10 cellular contexts compared by ENCODE assay signal in the genomic region with DNA sequence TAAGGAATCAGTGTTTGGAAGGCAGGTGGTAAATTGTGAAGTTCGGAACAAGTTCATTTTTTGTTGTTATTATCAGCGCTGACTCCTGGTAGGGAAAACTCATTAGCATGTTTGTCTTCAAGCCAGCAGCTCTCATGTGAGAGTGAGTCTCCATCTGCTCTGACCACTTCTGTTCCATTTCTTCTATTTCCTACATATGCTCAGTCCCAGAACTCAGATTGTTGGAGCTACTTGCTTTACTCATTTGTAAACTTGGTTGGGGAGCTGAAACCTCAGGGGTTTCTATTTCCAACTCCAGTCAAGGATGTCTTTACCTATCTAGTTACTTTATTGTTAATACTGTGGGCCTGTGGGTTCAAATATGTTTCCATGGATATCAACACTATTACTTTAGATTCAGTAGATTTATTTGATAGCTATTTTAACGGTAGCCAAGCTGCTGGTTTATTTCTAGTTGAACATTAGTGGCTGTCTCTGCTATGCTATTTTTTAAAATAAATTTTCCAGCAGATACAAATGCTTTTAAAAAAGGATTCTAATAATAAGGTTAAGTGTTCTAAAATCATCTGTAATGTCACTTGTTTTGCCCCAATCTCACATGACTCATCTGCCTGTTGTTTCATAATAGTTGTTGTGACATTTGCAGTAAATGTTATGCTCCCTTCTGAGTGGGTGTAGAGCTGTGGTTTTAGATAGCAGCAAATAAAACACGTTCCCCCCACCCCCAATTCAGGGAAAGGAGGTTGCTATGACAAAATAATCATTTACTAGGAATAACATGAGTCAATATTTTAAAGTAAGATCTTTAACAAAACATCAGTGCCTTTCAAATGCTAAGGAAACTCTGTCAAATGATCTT.
DNase-seq lines count a peak whose midpoint lies in the region; ATAC-seq and TF ChIP-seq lines count a peak whose summit lies in the region.
"Had no signal": no experiment of that assay in that cellular context is flagged by ENCODE, and none has a peak within 500 bp of the region (broad histone marks: within the 10 kb centered on the region; RNA-seq: fewer than 3 reads in every experiment).

No MANE protein-coding gene starts in this region.

- H3K4me1 ChIP-seq in HCT116 (ENCODE audit: control insufficient read depth in 1 of 2, insufficient read depth in 2 of 2, low read length in 2 of 2) (no peaks in the 10 kb centered on the region), BE2C (peaks cover 3% of the 10 kb centered on the region; the same call in 1 of the 2 replicates)

- no peak for TF ChIP-seq POLR2A in HCT116 (IDR thresholded peaks at IDR 0.05; ENCODE audit: borderline replicate concordance, extremely low read depth, insufficient read depth, insufficient read length)

- H3K4me2 ChIP-seq in HCT116 (ENCODE audit: low read length): no peak overlapping the region

- ATAC-seq in HCT116 (no peak), HG02798 (IDR thresholded peaks at IDR 0.05; ENCODE audit: poor library complexity, unreplicated experiment) (no peak)
- no peak for ATAC-seq in stimulated activated memory B cell treated with anti-CD40 and anti-IgM and Interleukin-4, amounts not matched to agents 10 μg/mL and 1 μg/mL and 100 μg/mL, for 72 hours
- ATAC-seq: K562 had no signal

- H3K4me1 Mint-ChIP-seq in stimulated activated memory B cell treated with anti-CD40 and anti-IgM and Interleukin-4, amounts not matched to agents 10 μg/mL and 1 μg/mL and 100 μg/mL, for 72 hours: no peaks in the 10 kb centered on the region

- no peaks in the 10 kb centered on the region for H3K9me2 ChIP-seq in HCT116 (ENCODE audit: insufficient read depth)

- RAD21 ChIA-PET in HCT116 (lab: Charles Lee; ENCODE audit: low non-redundant PET in 1 of 2, low total read pairs in 2 of 2, uncharacterized antibody in 2 of 2, unreplicated experiment in 2 of 2): no interaction called here

- no peak overlapping the region for H2AFZ ChIP-seq in HCT116 (ENCODE audit: low read depth, low read length, poor library complexity, severe bottlenecking)

- BruUV-seq in HCT116 (replicated peaks; lab: Mats Ljungman, UMichigan): no TSS peak

- H3K27ac ChIP-seq in HCT116 (ENCODE audit: low read depth, low read length): no peak overlapping the region

- H3K27me3 Mint-ChIP-seq in stimulated activated memory B cell treated with anti-CD40 and anti-IgM and Interleukin-4, amounts not matched to agents 10 μg/mL and 1 μg/mL and 100 μg/mL, for 72 hours: no peaks in the 10 kb centered on the region

- H3K4me3 Mint-ChIP-seq in stimulated activated memory B cell treated with anti-CD40 and anti-IgM and Interleukin-4, amounts not matched to agents 10 μg/mL and 1 μg/mL and 100 μg/mL, for 72 hours: no peak overlapping the region

- H3K9me3 ChIP-seq in HCT116 (ENCODE audit: control insufficient read depth in 1 of 2, insufficient read depth in 1 of 2, low read depth in 1 of 2, low read length in 2 of 2) (no peaks in the 10 kb centered on the region), BE2C (no peaks in the 10 kb centered on the region; the same call in 1 of the 2 replicates)

- H4K20me1 ChIP-seq in HCT116 (ENCODE audit: insufficient read depth): no peaks in the 10 kb centered on the region

- no peaks in the 10 kb centered on the region for H3K36me3 ChIP-seq in HCT116 (ENCODE audit: control insufficient read depth in 1 of 2, insufficient read depth in 2 of 2, low read length in 2 of 2)
- H3K36me3 ChIP-seq in BE2C: peaks cover 4% of the 10 kb centered on the region; the same call in 1 of the 2 replicates

- H3K27me3 ChIP-seq in HCT116 (ENCODE audit: insufficient read depth, low read length) (no peaks in the 10 kb centered on the region), BE2C (no peaks in the 10 kb centered on the region)

- no peak overlapping the region for H3K9ac ChIP-seq in HCT116 (ENCODE audit: low read length)

- peaks cover 46% of the 10 kb centered on the region for H3K36me3 Mint-ChIP-seq in stimulated activated memory B cell treated with anti-CD40 and anti-IgM and Interleukin-4, amounts not matched to agents 10 μg/mL and 1 μg/mL and 100 μg/mL, for 72 hours

- H3K79me2 ChIP-seq in HCT116 (ENCODE audit: insufficient read depth, low read length): no peaks in the 10 kb centered on the region

- intact Hi-C loops in HCT116 (cut with micrococcal nuclease): no loop called here

- CTCF ChIA-PET in HCT116 (lab: Charles Lee): no interaction called here

- TF ChIP-seq CTCF in HCT116 (IDR thresholded peaks at IDR 0.05 in 2 of 3, conservative IDR thresholded peaks at IDR 0.05 in 1 of 3; ENCODE audit: borderline replicate concordance in 1 of 3, insufficient read depth in 1 of 3, low read depth in 2 of 3, low read length in 2 of 3) (no peak), BE2C (IDR thresholded peaks at IDR 0.05; ENCODE audit: low read depth, low read length) (no peak)

- H3K4me3 ChIP-seq in HCT116 (replicated peaks in 1 of 2; ENCODE audit: low read depth in 1 of 2, low read length in 2 of 2): no peak overlapping the region
- H3K4me3 ChIP-seq in BE2C (ENCODE audit: low read depth, low read length): no peak overlapping the region
- H3K4me3 ChIP-seq: K562 had no signal

- H3K9me3 Mint-ChIP-seq in stimulated activated memory B cell treated with anti-CD40 and anti-IgM and Interleukin-4, amounts not matched to agents 10 μg/mL and 1 μg/mL and 100 μg/mL, for 72 hours: no peaks in the 10 kb centered on the region

- peak overlapping the region; percentile 39 for H3K27ac Mint-ChIP-seq in stimulated activated memory B cell treated with anti-CD40 and anti-IgM and Interleukin-4, amounts not matched to agents 10 μg/mL and 1 μg/mL and 100 μg/mL, for 72 hours

- TF ChIP-seq RAD21 in HCT116 (IDR thresholded peaks at IDR 0.05; ENCODE audit: low read depth): no peak

- DNase-seq in HCT116 (ENCODE audit: low read depth, low spot score) (no peak), SKM-1 (lab: John Stamatoyannopoulos, UW; ENCODE audit: unreplicated experiment) (peak; percentile 7), foreskin melanocyte (peak; percentile 59), OCI-M2 (lab: John Stamatoyannopoulos, UW; ENCODE audit: unreplicated experiment) (no peak), GF-D8 (lab: John Stamatoyannopoulos, UW) (no peak), BE2C (no peak)
- DNase-seq: activated CD4-positive, CD25-positive, alpha-beta regulatory T cell treated with anti-CD3 and anti-CD28 coated beads, Interleukin-2, amount 50 U/mL, for 72 hours had no signal

- POLR2A ChIA-PET in HCT116 (lab: Charles Lee): no interaction called here

TF ChIP-seq in HCT116, 20 proteins besides CTCF, POLR2A, EP300 and RAD21:
- TF ChIP-seq YY1 (IDR thresholded peaks at IDR 0.05; ENCODE audit: extremely low read depth, insufficient replicate concordance, low read depth, low read length): no peak
- no peak for TF ChIP-seq POLR2AphosphoS5 (IDR thresholded peaks at IDR 0.05; ENCODE audit: low read depth, low read length)
- TF ChIP-seq TCF7L2 (IDR thresholded peaks at IDR 0.05; ENCODE audit: borderline replicate concordance, extremely low read depth, insufficient read depth, insufficient read length): no peak
- no peak for TF ChIP-seq ZFX (IDR thresholded peaks at IDR 0.05)
- no peak for TF ChIP-seq SP1 (IDR thresholded peaks at IDR 0.05; ENCODE audit: low read depth)
- peak; percentile 32; the same call in 1 of the 2 replicates for TF ChIP-seq CEBPB (IDR thresholded peaks at IDR 0.05; ENCODE audit: low read depth)

Comparison
In these comparisons a context has a peak if more than half of its experiments do, and no peak if none do; other contexts are left out.
1. DNase-seq: peak in SKM-1 (single experiment) and foreskin melanocyte (single experiment); none in HCT116 (single experiment), OCI-M2 (single experiment), GF-D8 (single experiment) and BE2C (single experiment).